24 cellular contexts compared by ENCODE assay signal in genomic region chr1:120954736-120955135, GRCh38.
"Had no signal": no experiment of that assay in that cellular context is flagged by ENCODE, and none has a peak within 500 bp of the region (broad histone marks: within the 10 kb centered on the region; RNA-seq: fewer than 3 reads in every experiment).

No MANE protein-coding gene starts in this region.

- ATAC-seq: foreskin keratinocyte, left cardiac atrium, psoas muscle, sciatic nerve had no signal

- H3K27me3 Mint-ChIP-seq: naive B cell had no signal

- H3K27ac ChIP-seq: foreskin keratinocyte, left ventricle myocardium inferior, neutrophil, psoas muscle, spleen, stomach, thoracic aorta, transverse colon had no signal

- H3K36me3 ChIP-seq: left ventricle myocardium inferior, thoracic aorta, transverse colon had no signal

- DNase-seq: dermis blood vessel endothelial cell; erythroblast; foreskin keratinocyte; immature natural killer cell; kidney; left cardiac atrium; left ventricle myocardium inferior; mesenchymal stem cell; naive B cell; psoas muscle; retina; spleen; stimulated activated CD4-positive, alpha-beta T cell treated with anti-CD3 and anti-CD28 coated beads, Interleukin-15, amount 100 ng/mL, for 24 hours; stimulated activated CD4-positive, alpha-beta T cell treated with anti-CD3 and anti-CD28 coated beads, Interleukin-1b, Interleukin-23, amount 100 ng/mL, for 48 hours; stimulated activated CD4-positive, alpha-beta T cell treated with anti-CD3 and anti-CD28 coated beads, Interleukin-4, amount 100 ng/mL, for 24 hours; stimulated activated naive CD4-positive, alpha-beta T cell; stomach; substantia nigra; transverse colon had no signal

- H3K4me3 Mint-ChIP-seq: immature natural killer cell, naive B cell, nephron had no signal

- H3K27me3 ChIP-seq: foreskin keratinocyte, neutrophil, spleen, stomach, transverse colon had no signal

- H3K4me1 ChIP-seq: foreskin keratinocyte, left ventricle myocardium inferior, psoas muscle, spleen, stomach, transverse colon had no signal

- H3K9me3 ChIP-seq: left ventricle myocardium inferior, neutrophil, psoas muscle, stomach, thoracic aorta, transverse colon had no signal

- H3K4me3 ChIP-seq: left ventricle myocardium inferior, lung, psoas muscle, spleen, stomach, thoracic aorta, transverse colon had no signal

- H3K4me1 Mint-ChIP-seq: naive B cell, nephron had no signal

- H3K27ac Mint-ChIP-seq: nephron had no signal
